17 cellular contexts compared by ENCODE assay signal in the genomic region with DNA sequence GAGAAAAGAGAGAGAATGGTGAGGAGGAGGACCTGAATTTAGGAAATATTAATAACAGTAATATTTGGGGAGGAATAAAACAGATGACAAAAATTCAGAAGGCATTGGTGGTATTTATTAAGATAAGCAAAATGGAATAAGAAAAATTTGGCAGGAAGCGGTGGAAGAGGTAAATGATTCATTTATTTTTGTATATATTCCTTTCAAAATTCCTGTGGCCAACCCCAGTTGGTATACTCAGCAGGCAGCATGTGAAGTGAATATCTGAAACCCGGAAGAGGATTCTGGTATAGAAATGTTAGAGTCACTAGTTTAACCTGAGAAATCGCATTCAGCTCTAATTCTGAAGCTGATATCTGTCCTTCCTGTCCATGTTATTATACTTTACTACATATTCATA.
"Had no signal": no experiment of that assay in that cellular context is flagged by ENCODE, and none has a peak within 500 bp of the region (broad histone marks: within the 10 kb centered on the region; RNA-seq: fewer than 3 reads in every experiment).

No MANE protein-coding gene starts in this region.

- H3K27me3 Mint-ChIP-seq: activated B cell treated with CpG ODN at 0.5 μM for 24 hours; activated CD4-positive, alpha-beta T cell treated with anti-CD3 and anti-CD28 coated beads, Interleukin-2, amount 10 ng/mL, durations not matched to agents 24 days and 14 days; naive thymus-derived CD8-positive, alpha-beta T cell had no signal

- H3K4me3 ChIP-seq: colonic mucosa, esophagus muscularis mucosa, left ventricle myocardium inferior, suprapubic skin had no signal

- H3K36me3 ChIP-seq: colonic mucosa, esophagus muscularis mucosa, left ventricle myocardium inferior, suprapubic skin had no signal

- H3K9me3 Mint-ChIP-seq: activated CD4-positive, alpha-beta T cell treated with anti-CD3 and anti-CD28 coated beads, Interleukin-2, amount 10 ng/mL, durations not matched to agents 24 days and 14 days had no signal

- H3K9me3 ChIP-seq: colonic mucosa, suprapubic skin had no signal

- H3K4me1 ChIP-seq: colonic mucosa, esophagus muscularis mucosa, left ventricle myocardium inferior, suprapubic skin had no signal

- DNase-seq: activated B cell treated with CpG ODN at 0.5 μM for 24 hours; activated CD4-positive, alpha-beta T cell treated with anti-CD3 and anti-CD28 coated beads, Interleukin-2, amount 10 ng/mL, durations not matched to agents 24 days and 14 days; activated CD8-positive, alpha-beta memory T cell treated with anti-CD3 and anti-CD28 coated beads, Interleukin-2, amount 50 U/mL, for 48 hours; activated CD8-positive, alpha-beta T cell treated with anti-CD3 and anti-CD28 coated beads, Interleukin-2, amount 10 ng/mL, durations not matched to agents 7 days and 5 days; activated naive CD4-positive, alpha-beta T cell treated with Interleukin-2 at 50 U/mL for 16 hours; aorta; colonic mucosa; hypothalamus; left ventricle myocardium inferior; naive thymus-derived CD8-positive, alpha-beta T cell; posterior cingulate gyrus; small intestine; stimulated activated naive CD8-positive, alpha-beta T cell treated with anti-CD3 and anti-CD28 coated beads, Interleukin-15, Interleukin-2, amounts not matched to agents 100 U/mL and 50 U/mL, for 24 hours; trophoblast cell had no signal

- H3K4me1 Mint-ChIP-seq: activated B cell treated with CpG ODN at 0.5 μM for 24 hours; activated CD4-positive, alpha-beta T cell treated with anti-CD3 and anti-CD28 coated beads, Interleukin-2, amount 10 ng/mL, durations not matched to agents 24 days and 14 days; naive thymus-derived CD8-positive, alpha-beta T cell had no signal

- H3K27me3 ChIP-seq: colonic mucosa, esophagus muscularis mucosa, suprapubic skin had no signal

- ATAC-seq: activated CD8-positive, alpha-beta T cell treated with anti-CD3 and anti-CD28 coated beads, Interleukin-2, amount 10 ng/mL, durations not matched to agents 7 days and 5 days; naive thymus-derived CD8-positive, alpha-beta T cell; stimulated activated naive CD8-positive, alpha-beta T cell treated with anti-CD3 and anti-CD28 coated beads, Interleukin-15, Interleukin-2, amounts not matched to agents 100 U/mL and 50 U/mL, for 24 hours had no signal

- H3K36me3 Mint-ChIP-seq: naive thymus-derived CD8-positive, alpha-beta T cell had no signal

- H3K4me3 Mint-ChIP-seq: activated B cell treated with CpG ODN at 0.5 μM for 24 hours; activated CD4-positive, alpha-beta T cell treated with anti-CD3 and anti-CD28 coated beads, Interleukin-2, amount 10 ng/mL, durations not matched to agents 24 days and 14 days; activated CD8-positive, alpha-beta T cell treated with anti-CD3 and anti-CD28 coated beads, Interleukin-2, amount 10 ng/mL, durations not matched to agents 7 days and 5 days; naive thymus-derived CD8-positive, alpha-beta T cell; T-helper 2 cell treated with Interferon-gamma antibody and Interleukin-4, amounts not matched to agents 5 μg/mL and 100 μg/mL, for 36 hours had no signal

- H3K27ac ChIP-seq: colonic mucosa, esophagus muscularis mucosa, left ventricle myocardium inferior, suprapubic skin had no signal
